Comparison of ENCODE assay signal across 1 cellular context in genomic region chr21:15768045-15768601, GRCh38.
A peak's percentile ranks its signal among the peaks of the same experiment; 100 is the strongest.
TF ChIP-seq lines count a peak whose summit lies in the region.

No MANE protein-coding gene starts in this region.

TF ChIP-seq in HEK293, 187 proteins besides CTCF, POLR2A, EP300 and RAD21 (continued from another document):
- no peak for TF ChIP-seq ZSCAN5A (tag by site-specific recombination; IDR thresholded peaks at IDR 0.05)
- TF ChIP-seq PRDM4 (tag by site-specific recombination; IDR thresholded peaks at IDR 0.05): 0 out of 2 replicates have a peak, but pooled peaks have one; percentile 28
- no peak for TF ChIP-seq RBAK (tag by site-specific recombination; IDR thresholded peaks at IDR 0.05)
- TF ChIP-seq HIC1 (tag by site-specific recombination; IDR thresholded peaks at IDR 0.05): peak; percentile 33; the same call in 1 of the 2 replicates
- TF ChIP-seq OSR2 (tag by site-specific recombination; IDR thresholded peaks at IDR 0.05): peak; percentile 81
